Comparison of ENCODE assay signal across 24 cellular contexts in the genomic region with DNA sequence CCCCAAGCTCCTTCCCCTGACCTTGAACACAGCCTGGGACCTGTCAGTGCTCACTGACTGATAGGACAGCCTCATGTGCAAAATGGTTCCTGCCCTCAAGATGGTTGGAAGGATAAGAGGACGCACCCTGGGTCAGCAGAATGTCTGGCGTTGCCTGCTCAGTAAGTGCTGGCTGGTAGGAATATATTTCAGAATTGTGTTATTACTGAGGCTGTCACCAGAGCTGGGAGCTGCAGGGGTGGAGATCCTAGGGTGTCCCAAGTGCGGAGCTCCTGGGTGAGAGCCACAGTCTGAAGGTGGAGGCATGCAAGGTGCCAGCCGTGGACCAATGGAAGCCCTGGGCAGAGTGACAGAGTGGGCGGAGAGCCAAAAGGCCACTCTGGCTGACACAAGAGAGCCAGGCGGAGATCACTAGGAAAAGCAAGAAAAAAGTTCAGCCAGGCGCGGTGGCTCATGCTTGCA. TPM values are rescaled to one million over a fixed set of nuclear protein-coding genes. Genes with fewer than 3 reads are reported as not detected.
"Had no signal": no experiment of that assay in that cellular context is flagged by ENCODE, and none has a peak within 500 bp of the region (broad histone marks: within the 10 kb centered on the region; RNA-seq: fewer than 3 reads in every experiment).

No MANE protein-coding gene starts in this region.

- H3K36me3 ChIP-seq: left ventricle myocardium inferior, upper lobe of left lung, WERI-Rb-1 had no signal

- H3K4me3 ChIP-seq: left ventricle myocardium inferior, smooth muscle cell, upper lobe of left lung had no signal

- H3K9me3 ChIP-seq: left ventricle myocardium inferior, upper lobe of left lung had no signal

- H3K36me3 Mint-ChIP-seq: T-cell had no signal

- H3K4me2 ChIP-seq: smooth muscle cell had no signal

- H3K27ac ChIP-seq: left ventricle myocardium inferior, WERI-Rb-1 had no signal

- ATAC-seq: activated CD4-positive, alpha-beta T cell treated with anti-CD3 and anti-CD28 coated beads for 36 hours; activated CD8-positive, alpha-beta T cell treated with anti-CD3 and anti-CD28 coated beads for 36 hours; activated T-cell treated with anti-CD3 and anti-CD28 coated beads, Interleukin-2, amount 50 U/mL, for 4 hours; right cardiac atrium; T-cell had no signal

- H3K4me1 Mint-ChIP-seq: activated CD4-positive, alpha-beta T cell treated with anti-CD3 and anti-CD28 coated beads for 36 hours; nephron had no signal

- H3K9me3 Mint-ChIP-seq: activated CD8-positive, alpha-beta T cell treated with anti-CD3 and anti-CD28 coated beads for 36 hours; activated T-cell treated with anti-CD3 and anti-CD28 coated beads, Interleukin-2, amount 50 U/mL, for 4 hours; nephron; T-cell had no signal

- H3K4me3 Mint-ChIP-seq: activated CD4-positive, alpha-beta T cell treated with anti-CD3 and anti-CD28 coated beads for 36 hours; activated CD8-positive, alpha-beta T cell treated with anti-CD3 and anti-CD28 coated beads for 36 hours; activated T-cell treated with anti-CD3 and anti-CD28 coated beads, Interleukin-2, amount 50 U/mL, for 4 hours; nephron; T-cell had no signal

- DNase-seq: activated CD4-positive, alpha-beta T cell treated with anti-CD3 and anti-CD28 coated beads for 36 hours; activated CD8-positive, alpha-beta T cell treated with anti-CD3 and anti-CD28 coated beads for 36 hours; activated effector memory CD4-positive, alpha-beta T cell treated with Interleukin-2 at 50 U/mL for 16 hours; activated naive CD4-positive, alpha-beta T cell treated with anti-CD3 and anti-CD28 coated beads, Interleukin-2, amount 50 U/mL, for 16 hours; activated T-cell treated with anti-CD3 and anti-CD28 coated beads, Interleukin-2, amount 50 U/mL, for 4 hours; left ventricle myocardium inferior; nucleus accumbens; right cardiac atrium; stimulated activated CD4-positive, alpha-beta T cell treated with anti-CD3 and anti-CD28 coated beads, Interleukin-4, amount 100 ng/mL, for 4 hours; stimulated activated CD8-positive, alpha-beta memory T cell treated with anti-CD3 and anti-CD28 coated beads, Interleukin-4, amount 100 ng/mL, for 48 hours; stimulated activated naive CD4-positive, alpha-beta T cell treated with Interleukin-2 at 50 U/mL for 16 hours; T-cell; T-helper 9 cell; WERI-Rb-1 had no signal

- H3K27ac Mint-ChIP-seq: activated CD4-positive, alpha-beta T cell treated with anti-CD3 and anti-CD28 coated beads for 36 hours; activated CD8-positive, alpha-beta T cell treated with anti-CD3 and anti-CD28 coated beads for 36 hours; nephron; progenitor cell of endocrine pancreas; T-cell had no signal

RNA-seq across cellular contexts. Expression of gene SEC14L4, which starts 1.0 kb away (rescaled TPM):
- total RNA-seq: activated CD4-positive, alpha-beta T cell treated with anti-CD3 and anti-CD28 coated beads for 36 hours; activated CD8-positive, alpha-beta T cell treated with anti-CD3 and anti-CD28 coated beads for 36 hours; chondrocyte; mesenteric fat pad; right cardiac atrium; smooth muscle cell had no signal
- polyA plus RNA-seq: right cardiac atrium, smooth muscle cell had no signal

RNA-seq across cellular contexts. Expression of gene SEC14L3, which starts 34.7 kb away (rescaled TPM):
- total RNA-seq: activated CD4-positive, alpha-beta T cell treated with anti-CD3 and anti-CD28 coated beads for 36 hours; activated CD8-positive, alpha-beta T cell treated with anti-CD3 and anti-CD28 coated beads for 36 hours; activated T-cell treated with anti-CD3 and anti-CD28 coated beads, Interleukin-2, amount 50 U/mL, for 4 hours; chondrocyte; dermis microvascular lymphatic vessel endothelial cell; left ventricle myocardium inferior; mesenteric fat pad; progenitor cell of endocrine pancreas; right cardiac atrium; smooth muscle cell; T-cell had no signal
- polyA plus RNA-seq: adipose tissue, esophagus, keratinocyte, right cardiac atrium, smooth muscle cell had no signal

RNA-seq across cellular contexts. Expression of gene SEC14L6, which starts 40.0 kb away (rescaled TPM):
- total RNA-seq: activated CD4-positive, alpha-beta T cell treated with anti-CD3 and anti-CD28 coated beads for 36 hours; activated CD8-positive, alpha-beta T cell treated with anti-CD3 and anti-CD28 coated beads for 36 hours; activated T-cell treated with anti-CD3 and anti-CD28 coated beads, Interleukin-2, amount 50 U/mL, for 4 hours; left ventricle myocardium inferior; mesenteric fat pad had no signal
- polyA plus RNA-seq: keratinocyte, smooth muscle cell had no signal
